ENCODE assay signal across 1 cellular context in the genomic region with DNA sequence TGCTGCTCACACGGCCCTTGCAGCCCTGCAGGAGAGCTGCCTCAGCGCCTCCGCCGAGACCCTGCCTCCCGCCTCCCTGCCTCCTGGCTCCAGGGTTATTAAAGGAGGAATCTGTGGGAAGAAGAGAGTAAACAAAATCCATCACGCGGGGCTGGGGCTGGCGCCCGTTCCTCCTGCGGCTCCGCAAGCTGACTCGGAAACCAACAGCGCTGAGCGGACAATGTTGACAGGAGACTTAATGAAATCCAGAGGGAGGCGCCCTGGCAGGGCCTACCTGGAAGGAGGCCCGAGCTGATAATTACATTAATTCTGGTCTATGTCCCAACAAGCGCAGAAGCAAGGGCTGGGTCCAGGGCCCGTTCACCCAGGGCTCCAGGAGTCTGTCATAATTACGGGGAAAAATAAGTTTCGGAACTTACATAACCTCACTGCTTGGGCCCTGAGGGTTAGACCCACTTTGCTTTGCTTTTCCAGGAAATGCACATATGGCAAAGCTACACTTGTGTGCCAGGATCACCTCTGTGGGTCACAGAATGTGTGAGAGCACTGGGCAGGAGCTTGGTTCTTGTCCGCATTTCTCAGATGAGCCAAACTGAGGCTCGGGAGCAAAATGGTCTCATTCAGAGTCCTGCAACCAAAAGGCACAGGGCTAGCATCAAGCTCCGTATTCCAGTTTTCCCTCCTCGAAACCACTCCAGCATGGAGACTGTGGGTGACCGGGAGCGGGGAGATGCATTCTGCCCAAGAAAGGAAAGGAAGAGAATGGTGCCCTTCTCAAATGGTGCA.
TF ChIP-seq lines count a peak whose summit lies in the region.

No MANE protein-coding gene starts in this region.

TF ChIP-seq in IMR-90, 13 proteins besides CTCF, POLR2A, EP300 and RAD21:
- no peak for TF ChIP-seq NFE2L2 (IDR thresholded peaks at IDR 0.05; ENCODE audit: low read depth, low read length)
- TF ChIP-seq, protein P1, sequence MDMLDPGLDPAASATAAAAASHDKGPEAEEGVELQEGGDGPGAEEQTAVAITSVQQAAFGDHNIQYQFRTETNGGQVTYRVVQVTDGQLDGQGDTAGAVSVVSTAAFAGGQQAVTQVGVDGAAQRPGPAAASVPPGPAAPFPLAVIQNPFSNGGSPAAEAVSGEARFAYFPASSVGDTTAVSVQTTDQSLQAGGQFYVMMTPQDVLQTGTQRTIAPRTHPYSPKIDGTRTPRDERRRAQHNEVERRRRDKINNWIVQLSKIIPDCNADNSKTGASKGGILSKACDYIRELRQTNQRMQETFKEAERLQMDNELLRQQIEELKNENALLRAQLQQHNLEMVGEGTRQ (IDR thresholded peaks at IDR 0.05; ENCODE audit: low read depth, low read length): peak; percentile 33; the same call in 1 of the 2 replicates
